Comparison of ENCODE assay signal across 8 cellular contexts in the genomic region with DNA sequence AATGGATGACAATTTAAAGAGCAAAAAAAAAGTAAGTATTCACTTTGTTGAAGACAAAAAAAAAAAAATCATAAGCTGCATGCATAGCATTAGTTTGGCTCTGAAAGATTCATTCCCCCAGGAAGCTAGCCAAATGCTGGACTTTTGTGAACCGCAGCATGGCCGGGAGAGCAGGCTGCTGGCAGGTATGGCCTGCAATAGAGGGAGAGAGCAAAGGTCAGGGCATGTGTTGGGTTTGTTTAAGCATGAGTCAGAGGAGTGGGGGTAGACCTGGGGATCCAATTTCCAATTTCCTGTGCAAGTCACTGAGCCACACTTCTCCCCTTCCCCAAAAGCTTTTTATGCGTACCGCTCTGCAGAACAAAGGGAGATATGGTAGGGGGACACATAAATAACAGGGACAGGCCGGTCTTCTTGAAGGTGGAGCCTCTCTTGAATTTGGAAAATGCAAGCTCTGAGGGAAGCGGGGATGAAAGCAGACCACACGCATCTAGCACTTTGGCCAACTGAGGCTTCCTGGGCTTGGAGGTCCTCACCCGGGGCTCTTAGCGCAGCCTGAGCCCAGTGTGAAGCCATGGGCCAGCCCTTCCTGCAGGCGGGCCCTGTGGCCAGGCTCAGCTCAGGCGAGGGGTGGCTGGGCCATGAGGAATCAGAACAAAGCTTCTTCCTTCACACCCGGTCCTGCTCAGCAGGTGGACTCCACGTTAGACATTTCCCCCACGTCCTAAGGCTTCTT.
DNase-seq lines count a peak whose midpoint lies in the region; ATAC-seq and TF ChIP-seq lines count a peak whose summit lies in the region.

No MANE protein-coding gene starts in this region.

- no peaks in the 10 kb centered on the region for H3K79me2 ChIP-seq in mesendoderm (ENCODE audit: control insufficient read depth, insufficient read depth, low read length)

- no peak overlapping the region for H4K5ac ChIP-seq in mesendoderm (ENCODE audit: low read length)

- no peak overlapping the region for H2AK5ac ChIP-seq in mesendoderm (ENCODE audit: low read length)

- H2BK5ac ChIP-seq in mesendoderm (ENCODE audit: low read length): no peak overlapping the region

- H3K9ac ChIP-seq in mesendoderm (ENCODE audit: low read length): peak overlapping the region; percentile 29

- H3K23ac ChIP-seq in mesendoderm (ENCODE audit: low read length): no peak overlapping the region

- no peaks in the 10 kb centered on the region for H3K9me3 ChIP-seq in effector memory CD4-positive, alpha-beta T cell (ENCODE audit: control insufficient read depth, low read length)

- H3K4me3 ChIP-seq in NB4 (ENCODE audit: low read depth, low read length): no peak overlapping the region
- H3K4me3 ChIP-seq in mesendoderm (ENCODE audit: low read length): no peak overlapping the region
- H3K4me3 ChIP-seq in effector memory CD4-positive, alpha-beta T cell (ENCODE audit: insufficient read depth, low read depth, low read length, poor library complexity, severe bottlenecking): no peak overlapping the region

- H3K56ac ChIP-seq in mesendoderm (ENCODE audit: low read length): peak overlapping the region; percentile 79

- no peak overlapping the region for H4K8ac ChIP-seq in mesendoderm (ENCODE audit: low read depth, low read length)

- DNase-seq in EL (peak; percentile 83), NB4 (ENCODE audit: low read depth) (peak; percentile 88), astrocyte of the hippocampus (ENCODE audit: low read depth, low spot score) (peak; percentile 86), mesendoderm (peak; percentile 90), activated gamma-delta T cell treated with Interleukin-2 at 50 U/mL for 16 hours (no peak), NCI-H2029 (lab: John Stamatoyannopoulos, UW) (no peak)
- no peak for DNase-seq in effector memory CD4-positive, alpha-beta T cell

- H3K4me1 ChIP-seq in mesendoderm (ENCODE audit: control insufficient read depth, low read depth, low read length): peaks cover 6% of the 10 kb centered on the region
- peaks cover 42% of the 10 kb centered on the region for H3K4me1 ChIP-seq in effector memory CD4-positive, alpha-beta T cell (ENCODE audit: control insufficient read depth, insufficient read depth, low read length, poor library complexity, severe bottlenecking)

- no peaks in the 10 kb centered on the region for H3K79me1 ChIP-seq in mesendoderm (ENCODE audit: low read length)

- H3K18ac ChIP-seq in mesendoderm (ENCODE audit: low read length): peak overlapping the region; percentile 6

- TF ChIP-seq CTCF in NB4 (IDR thresholded peaks at IDR 0.05; ENCODE audit: low read depth, low read length): no peak

- peak overlapping the region; percentile 18 for H3K4ac ChIP-seq in mesendoderm (ENCODE audit: low read depth, low read length)

- no peaks in the 10 kb centered on the region for H3K27me3 ChIP-seq in mesendoderm (ENCODE audit: insufficient read depth, low read length, poor library complexity)
- H3K27me3 ChIP-seq in effector memory CD4-positive, alpha-beta T cell (replicated peaks; ENCODE audit: control insufficient read depth, insufficient read depth, low read length, poor library complexity, severe bottlenecking): no peaks in the 10 kb centered on the region

- peak overlapping the region; percentile 73 for H3K27ac ChIP-seq in mesendoderm (ENCODE audit: low read depth, low read length)
- H3K27ac ChIP-seq in effector memory CD4-positive, alpha-beta T cell (ENCODE audit: insufficient read depth, low read length, poor library complexity, severe bottlenecking): no peak overlapping the region

- ATAC-seq in GM21576 (IDR thresholded peaks at IDR 0.05; ENCODE audit: unreplicated experiment): no peak

- no CpG with 5 or more reads among the region's 14 CpGs for WGBS in mesendoderm (ENCODE audit: extremely low coverage, insufficient coverage, low lambda C conversion rate)

- no peaks in the 10 kb centered on the region for H3K36me3 ChIP-seq in mesendoderm (ENCODE audit: control insufficient read depth, insufficient read depth, low read length)
- H3K36me3 ChIP-seq in effector memory CD4-positive, alpha-beta T cell (ENCODE audit: control insufficient read depth, insufficient read depth, low read length): no peaks in the 10 kb centered on the region

- no peak overlapping the region for H2BK15ac ChIP-seq in mesendoderm (replicated peaks; ENCODE audit: low read depth)

- no peak overlapping the region for H3K4me2 ChIP-seq in mesendoderm (ENCODE audit: low read length)

- no peak for TF ChIP-seq POLR2A in NB4 (IDR thresholded peaks at IDR 0.05; ENCODE audit: extremely low read depth, insufficient read length)

- H2BK120ac ChIP-seq in mesendoderm (ENCODE audit: low read depth, low read length): no peak overlapping the region

Comparison
In these comparisons a context has a peak if more than half of its experiments do, and no peak if none do; other contexts are left out.
1. DNase-seq: peak in EL (single experiment), NB4 (single experiment), astrocyte of the hippocampus (single experiment) and mesendoderm (single experiment); none in activated gamma-delta T cell treated with Interleukin-2 at 50 U/mL for 16 hours (single experiment), effector memory CD4-positive, alpha-beta T cell (0 of 3) and NCI-H2029 (single experiment).